13 cellular contexts compared by ENCODE assay signal in genomic region chrX:50470103-50471031, GRCh38. TPM values are rescaled to one million over a fixed set of nuclear protein-coding genes. Genes with fewer than 3 reads are reported as not detected.
A peak's percentile ranks its signal among the peaks of the same experiment; 100 is the strongest.
DNase-seq lines count a peak whose midpoint lies in the region; ATAC-seq, FAIRE-seq and TF ChIP-seq lines count a peak whose summit lies in the region.
"Had no signal": no experiment of that assay in that cellular context is flagged by ENCODE, and none has a peak within 500 bp of the region (broad histone marks: within the 10 kb centered on the region; RNA-seq: fewer than 3 reads in every experiment).

Gene DGKK, minus strand, starts transcription at chrX:50470825. Its CDS starts 147 bp downstream, at chrX:50470678.

- H3K9me3 ChIP-seq in endothelial cell of umbilical vein (replicated peaks; ENCODE audit: control insufficient read depth, insufficient read depth, low read length), result no peaks in the 10 kb centered on the region
- H3K9me3 ChIP-seq: heart left ventricle, uterus had no signal

- intact Hi-C loops in endothelial cell of umbilical vein (cut with micrococcal nuclease), result loop anchor here (10.0 kb wide), 1 partner anchor 214 kb away; no protein-coding TSS in a partner anchor

- CTCF ChIA-PET in endothelial cell of umbilical vein (lab: Charles Lee), result no interaction called here

- no peak within 1 kb of the TSS for H3K9ac ChIP-seq in endothelial cell of umbilical vein (replicated peaks; ENCODE audit: extremely low read depth, insufficient read depth, low read length)

- H4K20me1 ChIP-seq in endothelial cell of umbilical vein (replicated peaks; ENCODE audit: control insufficient read depth, extremely low read depth, insufficient read depth, low read length), result no peaks in the 10 kb centered on the region

- POLR2A ChIA-PET in endothelial cell of umbilical vein (lab: Charles Lee), result no interaction called here

- no peak within 1 kb of the TSS for H2AFZ ChIP-seq in endothelial cell of umbilical vein (ENCODE audit: low read depth, low read length)

- TF ChIP-seq POLR2A in endothelial cell of umbilical vein (IDR thresholded peaks at IDR 0.05; ENCODE audit: low read depth, low read length), result no peak

- H3K79me2 ChIP-seq in endothelial cell of umbilical vein (ENCODE audit: control insufficient read depth, insufficient read depth, low read length), result no peaks in the 10 kb centered on the region

- TF ChIP-seq CTCF in endothelial cell of umbilical vein (IDR thresholded peaks at IDR 0.05; ENCODE audit: extremely low read depth in 1 of 2, insufficient read depth in 1 of 2, low read depth in 1 of 2, low read length in 2 of 2) (no peak), nephron progenitor cell (IDR thresholded peaks at IDR 0.05) (no peak)

- H3K27me3 ChIP-seq in endothelial cell of umbilical vein (ENCODE audit: control insufficient read depth in 2 of 2, insufficient read depth in 2 of 2, low read length in 2 of 2), result peaks cover 41 to 55% of the 10 kb centered on the region in 2 experiments

- H3K4me3 ChIP-seq in endothelial cell of umbilical vein (replicated peaks in 1 of 3; ENCODE audit: insufficient read depth in 1 of 3, low read depth in 1 of 3, low read length in 3 of 3), result no peak within 1 kb of the TSS
- H3K4me3 ChIP-seq: uterus had no signal

- DNase-seq in DMS114 treated with DMSO at 0.1 percent for 48 hours (lab: John Stamatoyannopoulos, UW; ENCODE audit: unreplicated experiment) (peak; percentile 26), NCI-H1092 (lab: John Stamatoyannopoulos, UW) (peak; percentile 33), endothelial cell of umbilical vein (ENCODE audit: low read depth, low spot score) (no peak), nephron progenitor cell (peak; percentile 70), epidermal melanocyte (ENCODE audit: insufficient read length, low spot score) (no peak)
- DNase-seq: PC-3, uterus had no signal

- H3K9me1 ChIP-seq in endothelial cell of umbilical vein (replicated peaks; ENCODE audit: control insufficient read depth, extremely low read depth, insufficient read depth, low read length), result no peaks in the 10 kb centered on the region

- no peak within 1 kb of the TSS for H3K27ac Mint-ChIP-seq in nephron progenitor cell
- H3K27ac Mint-ChIP-seq: activated T-helper 1 cell treated with anti-CD3 and anti-CD28 coated beads, Interleukin-12 subunit alpha, Interleukin-12 subunit beta, Interleukin-2, Interleukin-4 antibody, amounts not matched to agents 30 ng/mL and 10 ng/mL and 1 ng/mL, durations not matched to agents 14 hours and 24 hours and 36 hours; dendritic cell treated with granulocyte-macrophage colony-stimulating factor and Interleukin-4, amounts not matched to agents 40 ng/mL and 50 ng/mL, for 4 days had no signal

- peaks cover 21% of the 10 kb centered on the region for H3K4me1 Mint-ChIP-seq in nephron progenitor cell

- FAIRE-seq in endothelial cell of umbilical vein (lab: Jason Lieb, UNC), result no peak

- dilution Hi-C loops in endothelial cell of umbilical vein (cut with MboI; ENCODE audit: extremely low pct_ligation_motif_present, low sequenced_read_pairs), result no loop called here

- H3K36me3 ChIP-seq in endothelial cell of umbilical vein (ENCODE audit: control insufficient read depth in 2 of 2, extremely low read depth in 1 of 2, insufficient read depth in 2 of 2, low read length in 2 of 2), result no peaks in the 10 kb centered on the region
- H3K36me3 ChIP-seq: heart left ventricle, uterus had no signal

- H3K4me3 Mint-ChIP-seq in nephron progenitor cell, result peak within 1 kb of the TSS; percentile 78
- H3K4me3 Mint-ChIP-seq: activated T-helper 1 cell treated with anti-CD3 and anti-CD28 coated beads, Interleukin-12 subunit alpha, Interleukin-12 subunit beta, Interleukin-2, Interleukin-4 antibody, amounts not matched to agents 30 ng/mL and 10 ng/mL and 1 ng/mL, durations not matched to agents 14 hours and 24 hours and 36 hours; dendritic cell treated with granulocyte-macrophage colony-stimulating factor and Interleukin-4, amounts not matched to agents 40 ng/mL and 50 ng/mL, for 4 days had no signal

- H3K4me1 ChIP-seq in endothelial cell of umbilical vein (ENCODE audit: control insufficient read depth, extremely low read depth, insufficient read depth, low read length), result no peaks in the 10 kb centered on the region
- H3K4me1 ChIP-seq: uterus had no signal

- no peak for ATAC-seq in GM21619 (IDR thresholded peaks at IDR 0.05; ENCODE audit: unreplicated experiment)
- no peak for ATAC-seq in GM21529 (IDR thresholded peaks at IDR 0.05; ENCODE audit: unreplicated experiment)
- ATAC-seq in HG02870 (IDR thresholded peaks at IDR 0.05; ENCODE audit: unreplicated experiment), result no peak
- ATAC-seq: heart left ventricle, PC-3 had no signal

- peaks cover 84% of the 10 kb centered on the region for H3K27me3 Mint-ChIP-seq in nephron progenitor cell (ENCODE audit: low read depth, poor library complexity)

- no TSS peak for BruUV-seq in endothelial cell of umbilical vein (replicated peaks; lab: Mats Ljungman, UMichigan)

- H3K4me2 ChIP-seq in endothelial cell of umbilical vein (ENCODE audit: insufficient read depth, low read length), result no peak within 1 kb of the TSS

- peaks cover 39% of the 10 kb centered on the region for H3K9me3 Mint-ChIP-seq in nephron progenitor cell
- H3K9me3 Mint-ChIP-seq: activated T-helper 1 cell treated with anti-CD3 and anti-CD28 coated beads, Interleukin-12 subunit alpha, Interleukin-12 subunit beta, Interleukin-2, Interleukin-4 antibody, amounts not matched to agents 30 ng/mL and 10 ng/mL and 1 ng/mL, durations not matched to agents 14 hours and 24 hours and 36 hours; dendritic cell treated with granulocyte-macrophage colony-stimulating factor and Interleukin-4, amounts not matched to agents 40 ng/mL and 50 ng/mL, for 4 days had no signal

- no peak within 1 kb of the TSS for H3K27ac ChIP-seq in endothelial cell of umbilical vein (ENCODE audit: insufficient read depth, low read depth, low read length)
- H3K27ac ChIP-seq: heart left ventricle, uterus had no signal

- H3K36me3 Mint-ChIP-seq in nephron progenitor cell (ENCODE audit: low read depth), result no peaks in the 10 kb centered on the region

TF ChIP-seq in endothelial cell of umbilical vein, 7 proteins besides CTCF, POLR2A, EP300 and RAD21:
- TF ChIP-seq MAX (IDR thresholded peaks at IDR 0.05; ENCODE audit: insufficient read depth, insufficient read length) (no peak), GATA2 (IDR thresholded peaks at IDR 0.05; ENCODE audit: insufficient read depth, insufficient read length, low read depth, low read length) (no peak), FOS (IDR thresholded peaks at IDR 0.05; ENCODE audit: borderline replicate concordance, insufficient read depth, low read length) (no peak), POLR2AphosphoS5 (IDR thresholded peaks at IDR 0.05; ENCODE audit: insufficient read depth, low read depth, low read length) (no peak), EZH2 (IDR thresholded peaks at IDR 0.05; ENCODE audit: borderline replicate concordance, low read depth, low read length, severe bottlenecking) (peak; percentile 14)
TF ChIP-seq in endothelial cell of umbilical vein: peak in this region for 1.

RNA-seq across cellular contexts. Expression of gene DGKK, which starts in this region (rescaled TPM):
- not detected in 2 replicates for total RNA-seq in endothelial cell of umbilical vein
- not detected in 2 replicates for polyA plus RNA-seq in endothelial cell of umbilical vein
- polyA plus RNA-seq in endothelial cell of umbilical vein (2011; cell fraction: cytosol; rRNA removed), result not detected in 2 replicates
- not detected in 2 replicates for polyA plus RNA-seq in endothelial cell of umbilical vein (2011; cell fraction: nucleus; rRNA removed)
- polyA plus RNA-seq in endothelial cell of umbilical vein (2012), result not detected in 2 replicates
- polyA minus RNA-seq in endothelial cell of umbilical vein, result not detected in 2 replicates
- not detected for polyA minus RNA-seq in endothelial cell of umbilical vein (2011; cell fraction: cytosol; rRNA and poly(A)+ RNA removed)
- polyA minus RNA-seq in endothelial cell of umbilical vein (2011; cell fraction: nucleus; rRNA and poly(A)+ RNA removed), result not detected in 2 replicates
- total RNA-seq: activated T-helper 1 cell treated with anti-CD3 and anti-CD28 coated beads, Interleukin-12 subunit alpha, Interleukin-12 subunit beta, Interleukin-2, Interleukin-4 antibody, amounts not matched to agents 30 ng/mL and 10 ng/mL and 1 ng/mL, durations not matched to agents 14 hours and 24 hours and 36 hours; heart left ventricle; PC-3 had no signal
- polyA plus RNA-seq: heart left ventricle had no signal

Comparison
In these comparisons a context has a peak if more than half of its experiments do, and no peak if none do; other contexts are left out.
1. DNase-seq: peak in DMS114 treated with DMSO at 0.1 percent for 48 hours (single experiment), NCI-H1092 (single experiment) and nephron progenitor cell (single experiment); none in endothelial cell of umbilical vein (single experiment) and epidermal melanocyte (single experiment).